ENCODE assay signal across 1 cellular context in the genomic region with DNA sequence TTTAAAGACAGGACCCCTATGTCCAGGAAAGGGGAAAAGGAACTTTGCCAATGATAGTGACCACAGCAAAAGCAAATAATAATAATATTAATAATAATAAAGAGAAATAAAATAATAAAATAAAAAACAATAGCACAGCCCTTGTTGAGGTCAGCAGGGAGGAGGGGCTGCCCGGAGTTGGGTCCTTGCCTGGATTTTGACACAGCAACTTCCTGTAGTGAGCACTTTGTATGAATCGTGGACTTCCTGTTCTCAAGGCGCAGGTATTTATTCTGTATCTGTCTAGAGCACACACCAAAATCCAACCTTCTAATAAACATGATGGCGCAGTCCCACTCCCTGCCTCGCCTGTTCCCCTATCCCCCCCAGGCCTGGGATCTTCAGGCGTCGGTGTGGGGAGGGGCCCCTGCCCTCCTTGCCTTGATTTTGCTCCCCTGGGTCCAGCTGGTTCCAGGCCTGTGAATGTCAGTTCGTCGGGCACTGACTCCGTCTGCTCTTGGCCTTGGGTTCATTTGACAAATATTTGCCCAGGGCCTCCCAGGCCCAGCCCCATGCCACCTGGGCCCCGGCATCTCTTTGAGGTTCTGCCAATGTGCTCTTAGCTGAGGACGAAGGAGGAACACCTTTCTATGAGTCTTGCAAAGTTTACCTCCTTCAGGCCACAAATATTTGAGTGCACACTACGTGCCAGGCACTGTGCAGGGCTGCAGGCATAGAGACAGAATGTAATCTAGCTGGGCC.
TF ChIP-seq lines count a peak whose summit lies in the region.

No MANE protein-coding gene starts in this region.

TF ChIP-seq in K562, 482 proteins besides CTCF, POLR2A, EP300 and RAD21:
- TF ChIP-seq YY1 (IDR thresholded peaks at IDR 0.05; ENCODE audit: borderline replicate concordance in 1 of 3, control insufficient read depth in 1 of 3, extremely low read depth in 1 of 3, insufficient read depth in 3 of 3, insufficient read length in 1 of 3, insufficient replicate concordance in 2 of 3, low read depth in 1 of 3, low read length in 2 of 3) (no peak), MAZ (CRISPR knock-in tag; conservative IDR thresholded peaks at IDR 0.05 in 1 of 2, IDR thresholded peaks at IDR 0.05 in 1 of 2) (no peak), CREB1 (IDR thresholded peaks at IDR 0.05) (no peak), CREB1 (CRISPR knock-in tag; IDR thresholded peaks at IDR 0.05) (no peak), POLR2G (IDR thresholded peaks at IDR 0.05; ENCODE audit: low read depth, low read length) (peak; percentile 32; the same call in 1 of the 2 replicates), ZNF24 (IDR thresholded peaks at IDR 0.05) (no peak), KAT7 (CRISPR knock-in tag; IDR thresholded peaks at IDR 0.05; ENCODE audit: borderline replicate concordance) (no peak), ZNF76 (CRISPR knock-in tag; IDR thresholded peaks at IDR 0.05; ENCODE audit: borderline replicate concordance) (no peak)
- TF ChIP-seq, protein P1, sequence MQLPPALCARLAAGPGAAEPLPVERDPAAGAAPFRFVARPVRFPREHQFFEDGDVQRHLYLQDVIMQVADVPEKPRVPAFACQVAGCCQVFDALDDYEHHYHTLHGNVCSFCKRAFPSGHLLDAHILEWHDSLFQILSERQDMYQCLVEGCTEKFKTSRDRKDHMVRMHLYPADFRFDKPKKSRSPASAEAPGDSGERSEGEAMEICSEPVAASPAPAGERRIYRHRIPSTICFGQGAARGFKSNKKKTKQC (CRISPR knock-in tag; IDR thresholded peaks at IDR 0.05), result no peak
